In genomic region chr14:62778310-62778709, GRCh38 we compare ENCODE assay signal across 24 cellular contexts.
DNase-seq lines count a peak whose midpoint lies in the region; ATAC-seq, FAIRE-seq and TF ChIP-seq lines count a peak whose summit lies in the region.
"Had no signal": no experiment of that assay in that cellular context is flagged by ENCODE, and none has a peak within 500 bp of the region (broad histone marks: within the 10 kb centered on the region; RNA-seq: fewer than 3 reads in every experiment).

No MANE protein-coding gene starts in this region.

- H3K27me3 ChIP-seq in HepG2 (ENCODE audit: control insufficient read depth in 1 of 2, insufficient read depth in 2 of 2, low read length in 2 of 2) = no peaks in the 10 kb centered on the region
- no peaks in the 10 kb centered on the region for H3K27me3 ChIP-seq in right lobe of liver
- peaks cover 0 to 10% (median under 1%) of the 10 kb centered on the region in 4 experiments; a peak in 3 of 7 replicates for H3K27me3 ChIP-seq in H1 (replicated peaks in 1 of 4; ENCODE audit: control insufficient read depth in 3 of 4, extremely low read depth in 1 of 4, insufficient read depth in 3 of 4, low read length in 3 of 4)
- no peaks in the 10 kb centered on the region for H3K27me3 ChIP-seq in mesendoderm (ENCODE audit: insufficient read depth, low read length, poor library complexity)
- H3K27me3 ChIP-seq: BE2C; BLaER1 treated with 17β-estradiol and CSF1 and Interleukin-3, amounts not matched to agents 10 nM and 100 nM had no signal

- CTCF ChIA-PET in HepG2 (lab: Yijun Ruan, JAX; ENCODE audit: low intra/inter-chr PET ratio, low total read pairs) (no interaction called here), H1 (lab: Charles Lee; ENCODE audit: partially characterized antibody) (no interaction called here)

- H3K4ac ChIP-seq in H1 (replicated peaks; ENCODE audit: insufficient read length, low read depth, low read length) (no peak overlapping the region), mesendoderm (ENCODE audit: low read depth, low read length) (no peak overlapping the region)

- peak; percentile 65 for ATAC-seq in HepG2
- ATAC-seq in right lobe of liver = no peak
- no peak for ATAC-seq in GM19328 (IDR thresholded peaks at IDR 0.05; ENCODE audit: unreplicated experiment)
- ATAC-seq: GM12878 had no signal

- WGBS in HepG2 (ENCODE audit: low lambda C conversion rate) = 8% methylated on average over 2 of the region's 2 CpGs
- 40% methylated on average over 2 of the region's 2 CpGs for WGBS in right lobe of liver (ENCODE audit: insufficient coverage, low coverage, low lambda C conversion rate, missing lambda C conversion rate)
- WGBS in H1 (ENCODE audit: extremely low coverage in 1 of 2, insufficient coverage in 1 of 2, insufficient read length in 1 of 2, insufficient replicate concordance in 2 of 2, low coverage in 1 of 2, low lambda C conversion rate in 2 of 2, missing lambda C conversion rate in 1 of 2), 2 experiments = 87% methylated on average over 2 of the region's 2 CpGs; no CpG with 5 or more reads in 1 of the 2 experiments
- no CpG with 5 or more reads among the region's 2 CpGs for WGBS in mesendoderm (ENCODE audit: extremely low coverage, insufficient coverage, low lambda C conversion rate)

- H3K79me2 ChIP-seq in HepG2 (ENCODE audit: insufficient read depth, low read length) (no peaks in the 10 kb centered on the region), H1 (ENCODE audit: control insufficient read depth in 1 of 2, insufficient read depth in 2 of 2, low read length in 2 of 2) (no peaks in the 10 kb centered on the region), mesendoderm (ENCODE audit: control insufficient read depth, insufficient read depth, low read length) (no peaks in the 10 kb centered on the region)

- H2BK5ac ChIP-seq in H1 (ENCODE audit: low read depth, low read length) (no peak overlapping the region), mesendoderm (ENCODE audit: low read length) (no peak overlapping the region)

- H3K4me1 ChIP-seq in HepG2 (ENCODE audit: insufficient read depth, low read length) = no peaks in the 10 kb centered on the region
- H3K4me1 ChIP-seq in right lobe of liver = no peaks in the 10 kb centered on the region
- H3K4me1 ChIP-seq in H1 (replicated peaks in 1 of 4; ENCODE audit: control insufficient read depth in 3 of 4, insufficient read depth in 4 of 4, low read length in 3 of 4) = peaks cover 0 to 5% (median 0%) of the 10 kb centered on the region in 4 experiments; a peak in 4 of 7 replicates
- H3K4me1 ChIP-seq in mesendoderm (ENCODE audit: control insufficient read depth, low read depth, low read length) = peaks cover 3% of the 10 kb centered on the region
- H3K4me1 ChIP-seq: BLaER1 treated with 17β-estradiol and CSF1 and Interleukin-3, amounts not matched to agents 10 nM and 100 nM had no signal

- TF ChIP-seq RAD21 in HepG2 (CRISPR knock-in tag; IDR thresholded peaks at IDR 0.05) = no peak
- no peak for TF ChIP-seq RAD21 in H1 (IDR thresholded peaks at IDR 0.05 in 1 of 2, conservative IDR thresholded peaks at IDR 0.05 in 1 of 2; ENCODE audit: low read depth in 2 of 2, low read length in 2 of 2)

- no peak overlapping the region for H4K5ac ChIP-seq in H1 (ENCODE audit: insufficient read length, low read depth, low read length)
- no peak overlapping the region for H4K5ac ChIP-seq in mesendoderm (ENCODE audit: low read length)

- intact Hi-C loops in HepG2 (cut with micrococcal nuclease; ENCODE audit: unreplicated experiment) (no loop called here), right lobe of liver (cut with DNase I) (no loop called here)

- H3K9ac ChIP-seq in HepG2 (ENCODE audit: insufficient read depth, low read depth, low read length) = no peak overlapping the region
- no peak overlapping the region for H3K9ac ChIP-seq in H1 (replicated peaks in 1 of 4; ENCODE audit: extremely low read depth in 1 of 4, low read depth in 3 of 4, low read length in 3 of 4)
- no peak overlapping the region for H3K9ac ChIP-seq in mesendoderm (ENCODE audit: low read length)
- H3K9ac ChIP-seq: BLaER1 treated with 17β-estradiol and CSF1 and Interleukin-3, amounts not matched to agents 10 nM and 100 nM; GM23248 had no signal

- H3K36me3 ChIP-seq in HepG2 (replicated peaks in 1 of 2; ENCODE audit: control insufficient read depth in 1 of 2, insufficient read depth in 2 of 2, low read length in 2 of 2) (no peaks in the 10 kb centered on the region), right lobe of liver (no peaks in the 10 kb centered on the region), H1 (ENCODE audit: control insufficient read depth in 2 of 4, insufficient read depth in 4 of 4, low read length in 3 of 4) (no peaks in the 10 kb centered on the region), mesendoderm (ENCODE audit: control insufficient read depth, insufficient read depth, low read length) (no peaks in the 10 kb centered on the region)
- H3K36me3 ChIP-seq: BE2C; BLaER1 treated with 17β-estradiol and CSF1 and Interleukin-3, amounts not matched to agents 10 nM and 100 nM had no signal

- H3K23ac ChIP-seq in H1 (ENCODE audit: insufficient read length) = no peak overlapping the region
- no peak overlapping the region for H3K23ac ChIP-seq in mesendoderm (ENCODE audit: low read length)

- TF ChIP-seq CTCF in HepG2 (CRISPR knock-in tag; IDR thresholded peaks at IDR 0.05) = no peak
- TF ChIP-seq CTCF in right lobe of liver (IDR thresholded peaks at IDR 0.05) = no peak
- no peak for TF ChIP-seq CTCF in H1 (IDR thresholded peaks at IDR 0.05; ENCODE audit: control extremely low read depth in 1 of 3, insufficient read depth in 1 of 3, low read depth in 1 of 3, low read length in 3 of 3)

- no peaks in the 10 kb centered on the region for H4K20me1 ChIP-seq in HepG2 (ENCODE audit: insufficient read depth, low read length)
- H4K20me1 ChIP-seq in H1 (replicated peaks in 1 of 2; ENCODE audit: control insufficient read depth in 1 of 2, insufficient read depth in 2 of 2, low read length in 2 of 2) = no peaks in the 10 kb centered on the region
- H4K20me1 ChIP-seq: BLaER1 treated with 17β-estradiol and CSF1 and Interleukin-3, amounts not matched to agents 10 nM and 100 nM had no signal

- no peak for TF ChIP-seq EP300 in HepG2 (IDR thresholded peaks at IDR 0.05; ENCODE audit: low read depth in 2 of 2, low read length in 2 of 2)
- TF ChIP-seq EP300 in HepG2 (CRISPR knock-in tag; IDR thresholded peaks at IDR 0.05; ENCODE audit: borderline replicate concordance) = no peak
- TF ChIP-seq EP300 in H1 (IDR thresholded peaks at IDR 0.05; ENCODE audit: borderline replicate concordance in 1 of 2, low read depth in 2 of 2, low read length in 2 of 2) = no peak

- no peak overlapping the region for H3K56ac ChIP-seq in H1 (replicated peaks; ENCODE audit: insufficient read length, low read depth, low read length)
- no peak overlapping the region for H3K56ac ChIP-seq in mesendoderm (ENCODE audit: low read length)

- DNase-seq in HepG2 (ENCODE audit: low spot score) (no peak), right lobe of liver (no peak), H1 (ENCODE audit: low read depth in 1 of 2, low spot score in 2 of 2) (no peak), mesendoderm (no peak), GM12892 (ENCODE audit: insufficient read length) (no peak), HCEC 1CT (no peak)
- DNase-seq: ACHN; AML-193; BE2C; CD4-positive, alpha-beta T cell; CD8-positive, alpha-beta memory T cell; DMS 273 treated with DMSO at 0.1 percent for 48 hours; DMS79; GDM1; GM23248; H9; HFFc6 had no signal

- no peak overlapping the region for H4K8ac ChIP-seq in H1 (ENCODE audit: extremely low read depth, insufficient read depth, low read length)
- H4K8ac ChIP-seq in mesendoderm (ENCODE audit: low read depth, low read length) = no peak overlapping the region

- H2AFZ ChIP-seq in HepG2 (ENCODE audit: low read length) = no peak overlapping the region
- H2AFZ ChIP-seq in H1 (ENCODE audit: low read length) = no peak overlapping the region
- H2AFZ ChIP-seq: GM23248 had no signal

- no TSS peak for BruUV-seq in HepG2 (replicated peaks; lab: Mats Ljungman, UMichigan)

- POLR2A ChIA-PET in HepG2 (lab: Yijun Ruan, JAX) (no interaction called here), H1 (lab: Charles Lee; ENCODE audit: partially characterized antibody) (no interaction called here)

- H3K4me2 ChIP-seq in HepG2 (ENCODE audit: low read depth, low read length) (no peak overlapping the region), H1 (ENCODE audit: insufficient read depth in 1 of 2, low read depth in 2 of 2, low read length in 2 of 2) (no peak overlapping the region), mesendoderm (ENCODE audit: low read length) (no peak overlapping the region)
- H3K4me2 ChIP-seq: BLaER1 treated with 17β-estradiol and CSF1 and Interleukin-3, amounts not matched to agents 10 nM and 100 nM had no signal

- no peak overlapping the region for H3K27ac ChIP-seq in HepG2 (ENCODE audit: extremely low read length, insufficient read depth, low read length)
- no peak overlapping the region for H3K27ac ChIP-seq in right lobe of liver
- no peak overlapping the region for H3K27ac ChIP-seq in H1 (ENCODE audit: low read depth, low read length)
- no peak overlapping the region for H3K27ac ChIP-seq in mesendoderm (ENCODE audit: low read depth, low read length)
- H3K27ac ChIP-seq: 22Rv1; BLaER1 treated with 17β-estradiol and CSF1 and Interleukin-3, amounts not matched to agents 10 nM and 100 nM; GM23248 had no signal

- H3K14ac ChIP-seq in H1 (ENCODE audit: insufficient read length) = no peak overlapping the region

- H4K91ac ChIP-seq in H1 (replicated peaks; ENCODE audit: insufficient read length, low read length) = no peak overlapping the region

- H2BK15ac ChIP-seq in H1 (ENCODE audit: low read length) (no peak overlapping the region), mesendoderm (replicated peaks; ENCODE audit: low read depth) (no peak overlapping the region)

- no peak overlapping the region for H2AK5ac ChIP-seq in H1 (ENCODE audit: low read depth, low read length)
- no peak overlapping the region for H2AK5ac ChIP-seq in mesendoderm (ENCODE audit: low read length)

- H3K18ac ChIP-seq in H1 (ENCODE audit: extremely low read depth, low read length) = no peak overlapping the region
- no peak overlapping the region for H3K18ac ChIP-seq in mesendoderm (ENCODE audit: low read length)

- TF ChIP-seq POLR2A in HepG2 (IDR thresholded peaks at IDR 0.05; ENCODE audit: insufficient read depth in 1 of 2, low read depth in 2 of 2, low read length in 2 of 2) (no peak), right lobe of liver (IDR thresholded peaks at IDR 0.05) (no peak), H1 (IDR thresholded peaks at IDR 0.05; ENCODE audit: control extremely low read depth in 1 of 2, low read depth in 2 of 2, low read length in 2 of 2) (no peak), GM12892 (IDR thresholded peaks at IDR 0.05; ENCODE audit: low read depth, low read length) (no peak)

- H3K9me3 ChIP-seq in HepG2 (ENCODE audit: low read length) (peaks cover 5% of the 10 kb centered on the region; the same call in 1 of the 2 replicates), right lobe of liver (peaks cover 0 to 3% (median 0%) of the 10 kb centered on the region in 4 donors), H1 (ENCODE audit: insufficient read depth in 2 of 2, low read depth in 1 of 2, low read length in 1 of 2) (no peaks in the 10 kb centered on the region)
- H3K9me3 ChIP-seq: BE2C had no signal

- no peak overlapping the region for H2BK20ac ChIP-seq in H1 (ENCODE audit: low read length)

- FAIRE-seq in HepG2 (lab: Jason Lieb, UNC) (no peak), H1 (lab: Jason Lieb, UNC) (no peak), GM12892 (lab: Jason Lieb, UNC) (no peak)
- FAIRE-seq: A204.1, D721Med, GM12878, GM18507 had no signal

- H3K23me2 ChIP-seq in H1 (ENCODE audit: low read depth, low read length) = no peaks in the 10 kb centered on the region

- H2BK120ac ChIP-seq in H1 (replicated peaks; ENCODE audit: low read depth, low read length) = peak overlapping the region; percentile 75
- peak overlapping the region; percentile 73 for H2BK120ac ChIP-seq in mesendoderm (ENCODE audit: low read depth, low read length)

- in situ Hi-C loops in HepG2 (cut with HindIII; ENCODE audit: extremely low pct_ligation_motif_present, low pct_unique_long_range_greater_than_20kb) = no loop called here

- no peak overlapping the region; the same call in 1 of the 2 replicates for H2BK12ac ChIP-seq in H1 (ENCODE audit: low read depth, low read length)

- no peak overlapping the region for H3K4me3 ChIP-seq in HepG2 (replicated peaks in 1 of 3; ENCODE audit: insufficient read depth in 1 of 3, low read depth in 2 of 3, low read length in 3 of 3)
- no peak overlapping the region for H3K4me3 ChIP-seq in right lobe of liver
- H3K4me3 ChIP-seq in H1 (ENCODE audit: extremely low read depth in 1 of 4, insufficient read depth in 2 of 4, low read depth in 3 of 4, low read length in 4 of 4) = no peak overlapping the region
- H3K4me3 ChIP-seq in mesendoderm (ENCODE audit: low read length) = no peak overlapping the region
- H3K4me3 ChIP-seq: BLaER1 treated with 17β-estradiol and CSF1 and Interleukin-3, amounts not matched to agents 10 nM and 100 nM; GM12878; GM23248 had no signal

- no peaks in the 10 kb centered on the region for H3K79me1 ChIP-seq in H1 (ENCODE audit: low read depth, low read length)
- H3K79me1 ChIP-seq in mesendoderm (ENCODE audit: low read length) = no peaks in the 10 kb centered on the region
